1 cellular context compared by ENCODE assay signal in the genomic region with DNA sequence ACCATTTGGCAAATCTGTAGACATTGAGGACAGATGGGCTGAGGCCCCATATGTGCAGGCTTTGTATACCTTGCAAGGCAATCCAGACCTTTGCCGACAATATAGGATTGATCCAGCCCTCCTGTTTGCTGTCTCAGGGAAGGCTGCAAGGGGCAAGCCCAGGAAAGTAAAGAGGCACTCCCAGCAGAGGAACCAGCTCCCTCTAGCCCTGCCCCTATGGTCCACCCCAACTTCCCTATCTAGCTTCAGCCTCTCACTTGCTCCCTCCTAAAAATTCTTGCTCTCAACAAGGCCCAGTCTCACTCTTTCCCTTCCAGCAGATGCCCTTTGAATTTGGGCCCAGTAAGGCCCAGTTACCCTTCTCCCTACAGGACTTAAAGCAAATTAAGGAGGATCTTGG.
TF ChIP-seq lines count a peak whose summit lies in the region.

No MANE protein-coding gene starts in this region.

TF ChIP-seq in HepG2, 621 proteins besides CTCF, POLR2A, EP300 and RAD21 (continued from another document):
- no peak for TF ChIP-seq SKIL (CRISPR knock-in tag; IDR thresholded peaks at IDR 0.05; ENCODE audit: borderline replicate concordance)
- TF ChIP-seq RFXANK (CRISPR knock-in tag; IDR thresholded peaks at IDR 0.05), result no peak
- TF ChIP-seq RCOR2 (CRISPR knock-in tag; IDR thresholded peaks at IDR 0.05), result no peak
- TF ChIP-seq SIN3A (IDR thresholded peaks at IDR 0.05; ENCODE audit: borderline replicate concordance, low read depth, low read length), result no peak
- no peak for TF ChIP-seq EEA1 (CRISPR knock-in tag; IDR thresholded peaks at IDR 0.05; ENCODE audit: borderline replicate concordance)
- no peak for TF ChIP-seq ZBTB7B (CRISPR knock-in tag; IDR thresholded peaks at IDR 0.05)
- TF ChIP-seq, protein P1, sequence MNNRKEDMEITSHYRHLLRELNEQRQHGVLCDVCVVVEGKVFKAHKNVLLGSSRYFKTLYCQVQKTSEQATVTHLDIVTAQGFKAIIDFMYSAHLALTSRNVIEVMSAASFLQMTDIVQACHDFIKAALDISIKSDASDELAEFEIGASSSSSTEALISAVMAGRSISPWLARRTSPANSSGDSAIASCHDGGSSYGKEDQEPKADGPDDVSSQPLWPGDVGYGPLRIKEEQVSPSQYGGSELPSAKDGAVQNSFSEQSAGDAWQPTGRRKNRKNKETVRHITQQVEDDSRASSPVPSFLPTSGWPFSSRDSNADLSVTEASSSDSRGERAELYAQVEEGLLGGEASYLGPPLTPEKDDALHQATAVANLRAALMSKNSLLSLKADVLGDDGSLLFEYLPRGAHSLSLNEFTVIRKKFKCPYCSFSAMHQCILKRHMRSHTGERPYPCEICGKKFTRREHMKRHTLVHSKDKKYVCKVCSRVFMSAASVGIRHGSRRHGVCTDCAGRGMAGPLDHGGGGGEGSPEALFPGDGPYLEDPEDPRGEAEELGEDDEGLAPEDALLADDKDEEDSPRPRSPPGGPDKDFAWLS (CRISPR knock-in tag; IDR thresholded peaks at IDR 0.05; ENCODE audit: borderline replicate concordance), result no peak
- no peak for TF ChIP-seq ZNF652 (CRISPR knock-in tag; IDR thresholded peaks at IDR 0.05; ENCODE audit: borderline replicate concordance, low read depth)
- no peak for TF ChIP-seq ZFP90 (CRISPR knock-in tag; IDR thresholded peaks at IDR 0.05; ENCODE audit: borderline replicate concordance)
- TF ChIP-seq, protein P2, sequence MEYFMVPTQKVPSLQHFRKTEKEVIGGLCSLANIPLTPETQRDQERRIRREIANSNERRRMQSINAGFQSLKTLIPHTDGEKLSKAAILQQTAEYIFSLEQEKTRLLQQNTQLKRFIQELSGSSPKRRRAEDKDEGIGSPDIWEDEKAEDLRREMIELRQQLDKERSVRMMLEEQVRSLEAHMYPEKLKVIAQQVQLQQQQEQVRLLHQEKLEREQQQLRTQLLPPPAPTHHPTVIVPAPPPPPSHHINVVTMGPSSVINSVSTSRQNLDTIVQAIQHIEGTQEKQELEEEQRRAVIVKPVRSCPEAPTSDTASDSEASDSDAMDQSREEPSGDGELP (IDR thresholded peaks at IDR 0.05; ENCODE audit: borderline replicate concordance, low read depth), result no peak
- TF ChIP-seq, protein P3, sequence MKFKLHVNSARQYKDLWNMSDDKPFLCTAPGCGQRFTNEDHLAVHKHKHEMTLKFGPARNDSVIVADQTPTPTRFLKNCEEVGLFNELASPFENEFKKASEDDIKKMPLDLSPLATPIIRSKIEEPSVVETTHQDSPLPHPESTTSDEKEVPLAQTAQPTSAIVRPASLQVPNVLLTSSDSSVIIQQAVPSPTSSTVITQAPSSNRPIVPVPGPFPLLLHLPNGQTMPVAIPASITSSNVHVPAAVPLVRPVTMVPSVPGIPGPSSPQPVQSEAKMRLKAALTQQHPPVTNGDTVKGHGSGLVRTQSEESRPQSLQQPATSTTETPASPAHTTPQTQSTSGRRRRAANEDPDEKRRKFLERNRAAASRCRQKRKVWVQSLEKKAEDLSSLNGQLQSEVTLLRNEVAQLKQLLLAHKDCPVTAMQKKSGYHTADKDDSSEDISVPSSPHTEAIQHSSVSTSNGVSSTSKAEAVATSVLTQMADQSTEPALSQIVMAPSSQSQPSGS (CRISPR knock-in tag; IDR thresholded peaks at IDR 0.05), result no peak
